Comparison of ENCODE assay signal across 1 cellular context in genomic region chr1:109823543-109824348, GRCh38.
A peak's percentile ranks its signal among the peaks of the same experiment; 100 is the strongest.
TF ChIP-seq lines count a peak whose summit lies in the region.

No MANE protein-coding gene starts in this region.

TF ChIP-seq in HepG2, 621 proteins besides CTCF, POLR2A, EP300 and RAD21 (continued from another document and continues in another):
- peak; percentile 79 for TF ChIP-seq UBTF (CRISPR knock-in tag; IDR thresholded peaks at IDR 0.05)
- TF ChIP-seq SIN3B (IDR thresholded peaks at IDR 0.05; ENCODE audit: low read length): no peak
- peak; percentile 48; the same call in 1 of the 2 replicates for TF ChIP-seq KDM2A (CRISPR knock-in tag; IDR thresholded peaks at IDR 0.05; ENCODE audit: borderline replicate concordance, low read depth)
- no peak for TF ChIP-seq NCOR1 (IDR thresholded peaks at IDR 0.05; ENCODE audit: borderline replicate concordance, low read length)
- TF ChIP-seq ZMYM4 (CRISPR knock-in tag; IDR thresholded peaks at IDR 0.05): peak; percentile 61; the same call in 1 of the 2 replicates
- TF ChIP-seq ZNF800 (CRISPR knock-in tag; IDR thresholded peaks at IDR 0.05): no peak
- peak; percentile 66; the same call in 1 of the 2 replicates for TF ChIP-seq SPEN (CRISPR knock-in tag; IDR thresholded peaks at IDR 0.05; ENCODE audit: low read depth)
- TF ChIP-seq CBX5 (CRISPR knock-in tag; IDR thresholded peaks at IDR 0.05; ENCODE audit: borderline replicate concordance): 0 out of 2 replicates have a peak, but pooled peaks have one; percentile 23
- TF ChIP-seq ZNF225 (CRISPR knock-in tag; IDR thresholded peaks at IDR 0.05): 0 out of 2 replicates have a peak, but pooled peaks have one; percentile 32
- TF ChIP-seq ZXDC (CRISPR knock-in tag; IDR thresholded peaks at IDR 0.05): no peak
- 0 out of 2 replicates have a peak, but pooled peaks have one; percentile 21 for TF ChIP-seq ISL2 (CRISPR knock-in tag; IDR thresholded peaks at IDR 0.05)
- peak; percentile 67 for TF ChIP-seq SALL1 (CRISPR knock-in tag; IDR thresholded peaks at IDR 0.05)
- no peak for TF ChIP-seq ZNF670 (CRISPR knock-in tag; IDR thresholded peaks at IDR 0.05; ENCODE audit: borderline replicate concordance)
- TF ChIP-seq SNAPC2 (CRISPR knock-in tag; IDR thresholded peaks at IDR 0.05): 0 out of 2 replicates have a peak, but pooled peaks have one; percentile 50
- TF ChIP-seq KLF13 (CRISPR knock-in tag; IDR thresholded peaks at IDR 0.05): no peak
- TF ChIP-seq TEAD3 (CRISPR knock-in tag; optimal IDR thresholded peaks at IDR 0.05; ENCODE audit: borderline replicate concordance): peak; percentile 47
- TF ChIP-seq KDM4B (CRISPR knock-in tag; IDR thresholded peaks at IDR 0.05): peak; percentile 52; the same call in 1 of the 2 replicates
- no peak for TF ChIP-seq EEA1 (CRISPR knock-in tag; IDR thresholded peaks at IDR 0.05; ENCODE audit: borderline replicate concordance)
- 0 out of 2 replicates have a peak, but pooled peaks have one; percentile 22 for TF ChIP-seq MAZ (IDR thresholded peaks at IDR 0.05; ENCODE audit: borderline replicate concordance, low read depth, low read length)
- 0 out of 2 replicates have a peak, but pooled peaks have one; percentile 16 for TF ChIP-seq MAZ (CRISPR knock-in tag; IDR thresholded peaks at IDR 0.05; ENCODE audit: low read depth)
- no peak for TF ChIP-seq NFRKB (IDR thresholded peaks at IDR 0.05)
- 0 out of 2 replicates have a peak, but pooled peaks have one; percentile 3 for TF ChIP-seq ZNF318 (CRISPR knock-in tag; IDR thresholded peaks at IDR 0.05)
- TF ChIP-seq TFDP2 (CRISPR knock-in tag; IDR thresholded peaks at IDR 0.05): 0 out of 2 replicates have a peak, but pooled peaks have one; percentile 18
- TF ChIP-seq ZFY (CRISPR knock-in tag; IDR thresholded peaks at IDR 0.05): peak; percentile 84
- TF ChIP-seq ERF (CRISPR knock-in tag; IDR thresholded peaks at IDR 0.05): peak; percentile 59; the same call in 1 of the 2 replicates
- TF ChIP-seq NR0B2 (CRISPR knock-in tag; IDR thresholded peaks at IDR 0.05): no peak
- TF ChIP-seq MXI1 (IDR thresholded peaks at IDR 0.05; ENCODE audit: borderline replicate concordance, low read depth, low read length): no peak; the same call in 2 of the 3 replicates
- peak; percentile 64; the same call in 1 of the 2 replicates for TF ChIP-seq ZGPAT (CRISPR knock-in tag; IDR thresholded peaks at IDR 0.05)
- TF ChIP-seq PHF5A (CRISPR knock-in tag; IDR thresholded peaks at IDR 0.05; ENCODE audit: low read depth, unreplicated experiment): peak; percentile 64
- TF ChIP-seq HDAC2 (CRISPR knock-in tag; IDR thresholded peaks at IDR 0.05): peak; percentile 83; the same call in 1 of the 2 replicates
- peak; percentile 99 for TF ChIP-seq NFE2L2 (IDR thresholded peaks at IDR 0.05; ENCODE audit: low read length)
- TF ChIP-seq GABPB1 (CRISPR knock-in tag; IDR thresholded peaks at IDR 0.05): peak; percentile 59
- TF ChIP-seq ZNF776 (CRISPR knock-in tag; IDR thresholded peaks at IDR 0.05): peak; percentile 64; the same call in 1 of the 2 replicates
- no peak for TF ChIP-seq LRRFIP1 (CRISPR knock-in tag; conservative IDR thresholded peaks at IDR 0.05)
